In genomic region chr2:46778516-46778915, GRCh38 we compare ENCODE assay signal across 15 cellular contexts.
DNase-seq lines count a peak whose midpoint lies in the region; ATAC-seq and TF ChIP-seq lines count a peak whose summit lies in the region.
"Had no signal": no experiment of that assay in that cellular context is flagged by ENCODE, and none has a peak within 500 bp of the region (broad histone marks: within the 10 kb centered on the region; RNA-seq: fewer than 3 reads in every experiment).

No MANE protein-coding gene starts in this region.

- TF ChIP-seq CTCF in PC-3 (conservative IDR thresholded peaks at IDR 0.05; ENCODE audit: low read depth, low read length) (no peak), sigmoid colon (IDR thresholded peaks at IDR 0.05) (no peak)

- H3K27ac ChIP-seq in PC-3 (ENCODE audit: low read length) (peak overlapping the region; percentile 75), sigmoid colon (peak overlapping the region in 3 of 4 donors; percentile 32 to 88 (median 51))
- H3K27ac ChIP-seq: SK-N-MC had no signal

- H4K20me1 ChIP-seq in PC-3 (ENCODE audit: low read length) = no peaks in the 10 kb centered on the region

- H3K27me3 ChIP-seq in PC-3 (ENCODE audit: low read length) (no peaks in the 10 kb centered on the region), sigmoid colon (no peaks in the 10 kb centered on the region)

- H3F3A ChIP-seq in PC-3 (ENCODE audit: low read length, unreplicated experiment) = no peaks in the 10 kb centered on the region

- no peaks in the 10 kb centered on the region for H3K9me3 ChIP-seq in PC-3 (ENCODE audit: low read length)
- no peaks in the 10 kb centered on the region for H3K9me3 ChIP-seq in sigmoid colon

- H2AFZ ChIP-seq in PC-3 (ENCODE audit: low read length) = no peak overlapping the region

- WGBS in sigmoid colon, 2 donors = 86 to 89% methylated on average over 4 of the region's 4 CpGs

- no peaks in the 10 kb centered on the region for H3K79me2 ChIP-seq in PC-3 (ENCODE audit: low read length)

- intact Hi-C loops in left cardiac atrium (cut with DNase I) (loop anchor here (5.0 to 10.0 kb wide), 2 partner anchors 121 to 124 kb away; no protein-coding TSS in a partner anchor), cardiac septum (cut with DNase I) (loop anchor here (5.0 kb wide), 1 partner anchor 126 kb away; no protein-coding TSS in a partner anchor), PC-3 (cut with micrococcal nuclease) (loop anchor here (5.0 kb wide), 1 partner anchor 76 kb away; no protein-coding TSS in a partner anchor), sigmoid colon (cut with DNase I) (no loop called here)

- H3K4me1 ChIP-seq in PC-3 (ENCODE audit: insufficient read depth, low read length) (peaks cover 29% of the 10 kb centered on the region), sigmoid colon (peaks cover 0 to 37% (median 34%) of the 10 kb centered on the region in 4 donors)

- ATAC-seq in left cardiac atrium = peak; percentile 16 to 20
- no peak for ATAC-seq in PC-3
- no peak for ATAC-seq in HG03095 (IDR thresholded peaks at IDR 0.05; ENCODE audit: unreplicated experiment)
- ATAC-seq: K562 had no signal

- POLR2A ChIA-PET in PC-3 (lab: Charles Lee; ENCODE audit: unreplicated experiment) = no interaction called here

- no peak overlapping the region for H3K4me2 ChIP-seq in PC-3 (ENCODE audit: low read length)

- BruUV-seq in PC-3 (replicated peaks; lab: Mats Ljungman, UMichigan) = no TSS peak

- no peak overlapping the region for H3K9ac ChIP-seq in PC-3 (ENCODE audit: low read length)

- DNase-seq in left cardiac atrium (no peak), cardiac septum (ENCODE audit: low spot score) (no peak), PC-3 (no peak), medulla oblongata (ENCODE audit: extremely low spot score) (peak; percentile 32), sigmoid colon (no peak), anterior cingulate cortex (lab: John Stamatoyannopoulos, UW) (no peak)
- no peak for DNase-seq in activated CD8-positive, alpha-beta memory T cell treated with anti-CD3 and anti-CD28 coated beads, Interleukin-2, amount 50 U/mL, for 4 hours
- DNase-seq: H7, MV-4-11, NCI-H1417 treated with DMSO at 0.1 percent for 48 hours, NCI-H1930, NCI-H526 treated with DMSO at 0.1 percent for 48 hours had no signal

- CTCF ChIA-PET in PC-3 (lab: Charles Lee) = no interaction called here

- no peaks in the 10 kb centered on the region for H3K36me3 ChIP-seq in PC-3 (ENCODE audit: low read depth, low read length)
- no peaks in the 10 kb centered on the region for H3K36me3 ChIP-seq in sigmoid colon

- TF ChIP-seq EP300 in sigmoid colon (IDR thresholded peaks at IDR 0.05) = no peak

- H3K9me2 ChIP-seq in PC-3 (replicated peaks; ENCODE audit: low read length) = no peaks in the 10 kb centered on the region

- TF ChIP-seq POLR2A in sigmoid colon (IDR thresholded peaks at IDR 0.05) = no peak

- H3K4me3 ChIP-seq in PC-3 (ENCODE audit: low read length) (no peak overlapping the region), sigmoid colon (no peak overlapping the region)
- H3K4me3 ChIP-seq: K562, SK-N-MC had no signal

Comparison
In these comparisons a context has a peak if more than half of its experiments do, and no peak if none do; other contexts are left out.
1. ATAC-seq: peak in left cardiac atrium (2 of 2); none in PC-3 (single experiment) and HG03095 (single experiment).